Comparison of ENCODE assay signal across 8 cellular contexts in the genomic region with DNA sequence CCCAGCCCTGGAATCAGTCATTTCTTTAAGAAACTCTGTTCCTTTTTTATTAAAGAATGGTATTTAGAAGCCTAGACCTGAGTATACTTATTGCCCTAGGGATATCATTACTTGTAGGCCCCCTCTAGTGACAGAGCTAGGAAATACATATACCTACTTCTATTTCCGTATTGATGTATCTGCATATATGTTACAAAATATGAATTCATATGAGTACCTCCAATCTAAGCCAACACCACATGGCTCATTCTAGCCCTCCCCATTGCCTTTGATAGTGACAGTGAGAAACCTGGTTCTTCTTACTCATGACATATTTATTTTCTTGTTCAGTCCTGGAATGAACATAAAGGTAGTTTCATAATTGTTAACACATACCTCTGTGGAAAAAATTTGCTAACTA.
A peak's percentile ranks its signal among the peaks of the same experiment; 100 is the strongest.
DNase-seq lines count a peak whose midpoint lies in the region; ATAC-seq and TF ChIP-seq lines count a peak whose summit lies in the region.

No MANE protein-coding gene starts in this region.

- ATAC-seq in HG03280 (IDR thresholded peaks at IDR 0.05; ENCODE audit: unreplicated experiment) (peak; percentile 64), GM19463 (IDR thresholded peaks at IDR 0.05; ENCODE audit: unreplicated experiment) (no peak), aorta (ENCODE audit: low FRiP score) (no peak)

- H3K9me3 ChIP-seq in neural cell (ENCODE audit: low read length) = no peaks in the 10 kb centered on the region
- H3K9me3 ChIP-seq in aorta (ENCODE audit: control insufficient read depth, low read length) = no peaks in the 10 kb centered on the region

- H3K9me2 ChIP-seq in neural cell (ENCODE audit: insufficient read depth, low read length) = no peaks in the 10 kb centered on the region

- TF ChIP-seq RAD21 in neural cell (conservative IDR thresholded peaks at IDR 0.05) = no peak

- H3K4me3 ChIP-seq in choroid plexus epithelial cell (ENCODE audit: low read depth, low read length) (no peak overlapping the region), neural cell (ENCODE audit: low read length) (no peak overlapping the region), aorta (ENCODE audit: low read length in 2 of 2) (no peak overlapping the region)

- no peak overlapping the region for H2AFZ ChIP-seq in neural cell (ENCODE audit: low read depth, low read length)

- H3K36me3 ChIP-seq in neural cell (ENCODE audit: insufficient read depth, low read length) (no peaks in the 10 kb centered on the region), aorta (ENCODE audit: control insufficient read depth in 1 of 2, insufficient read depth in 2 of 2, low read length in 1 of 2) (no peaks in the 10 kb centered on the region)

- no peak overlapping the region for H3K27ac ChIP-seq in neural cell (ENCODE audit: low read length)
- H3K27ac ChIP-seq in aorta (ENCODE audit: low read depth in 1 of 2, low read length in 2 of 2) = no peak overlapping the region

- WGBS in aorta, 2 donors = 47 to 55% methylated on average over 1 of the region's 1 CpG

- no peaks in the 10 kb centered on the region for H3K27me3 ChIP-seq in neural cell (ENCODE audit: insufficient read depth, low read depth, low read length)
- H3K27me3 ChIP-seq in aorta (ENCODE audit: control insufficient read depth in 1 of 2, insufficient read depth in 2 of 2, low read length in 1 of 2) = peaks cover 0 to 1% of the 10 kb centered on the region in 2 donors

- TF ChIP-seq CTCF in choroid plexus epithelial cell (conservative IDR thresholded peaks at IDR 0.05; ENCODE audit: low read depth, low read length) = peak; percentile 65
- TF ChIP-seq CTCF in neural cell (IDR thresholded peaks at IDR 0.05; ENCODE audit: poor library complexity, severe bottlenecking) = peak; percentile 35

- no peaks in the 10 kb centered on the region for H4K20me1 ChIP-seq in neural cell (ENCODE audit: insufficient read depth)

- no peak for TF ChIP-seq EP300 in neural cell (conservative IDR thresholded peaks at IDR 0.05; ENCODE audit: poor library complexity, severe bottlenecking)

- no peaks in the 10 kb centered on the region for H3K79me2 ChIP-seq in neural cell (replicated peaks; ENCODE audit: insufficient read depth, low read length)

- peak; percentile 43 for DNase-seq in activated CD4-positive, alpha-beta T cell treated with anti-CD3 and anti-CD28 coated beads for 48 hours
- no peak for DNase-seq in activated CD4-positive, alpha-beta T cell treated with anti-CD3 and anti-CD28 coated beads, Interleukin-2, amount 50 U/mL, for 1 hour
- DNase-seq in OCI-M1 (lab: John Stamatoyannopoulos, UW) (peak; percentile 88), choroid plexus epithelial cell (ENCODE audit: low read depth) (peak; percentile 81), aorta (no peak)

- H3K9ac ChIP-seq in neural cell (ENCODE audit: low read length) = no peak overlapping the region

- H3K4me1 ChIP-seq in aorta (ENCODE audit: control insufficient read depth in 1 of 2, insufficient read depth in 2 of 2, low read length in 2 of 2) = no peaks in the 10 kb centered on the region

- no peak overlapping the region for H3K4me2 ChIP-seq in neural cell (ENCODE audit: low read length)

- H3F3A ChIP-seq in neural cell (ENCODE audit: insufficient read depth, low read length, poor library complexity, severe bottlenecking) = no peaks in the 10 kb centered on the region

- intact Hi-C loops in aorta (cut with DNase I) = loop anchor here (10.0 kb wide), 1 partner anchor 254 kb away; no protein-coding TSS in a partner anchor

TF ChIP-seq in neural cell, 6 proteins besides CTCF, POLR2A, EP300 and RAD21:
- TF ChIP-seq SMC3 (conservative IDR thresholded peaks at IDR 0.05; ENCODE audit: poor library complexity) (peak; percentile 29), MXI1 (conservative IDR thresholded peaks at IDR 0.05; ENCODE audit: poor library complexity, severe bottlenecking) (no peak), EZH2 (IDR thresholded peaks at IDR 0.05; ENCODE audit: borderline replicate concordance, insufficient read depth, low read length, poor library complexity, severe bottlenecking) (no peak)
- TF ChIP-seq, protein P1, sequence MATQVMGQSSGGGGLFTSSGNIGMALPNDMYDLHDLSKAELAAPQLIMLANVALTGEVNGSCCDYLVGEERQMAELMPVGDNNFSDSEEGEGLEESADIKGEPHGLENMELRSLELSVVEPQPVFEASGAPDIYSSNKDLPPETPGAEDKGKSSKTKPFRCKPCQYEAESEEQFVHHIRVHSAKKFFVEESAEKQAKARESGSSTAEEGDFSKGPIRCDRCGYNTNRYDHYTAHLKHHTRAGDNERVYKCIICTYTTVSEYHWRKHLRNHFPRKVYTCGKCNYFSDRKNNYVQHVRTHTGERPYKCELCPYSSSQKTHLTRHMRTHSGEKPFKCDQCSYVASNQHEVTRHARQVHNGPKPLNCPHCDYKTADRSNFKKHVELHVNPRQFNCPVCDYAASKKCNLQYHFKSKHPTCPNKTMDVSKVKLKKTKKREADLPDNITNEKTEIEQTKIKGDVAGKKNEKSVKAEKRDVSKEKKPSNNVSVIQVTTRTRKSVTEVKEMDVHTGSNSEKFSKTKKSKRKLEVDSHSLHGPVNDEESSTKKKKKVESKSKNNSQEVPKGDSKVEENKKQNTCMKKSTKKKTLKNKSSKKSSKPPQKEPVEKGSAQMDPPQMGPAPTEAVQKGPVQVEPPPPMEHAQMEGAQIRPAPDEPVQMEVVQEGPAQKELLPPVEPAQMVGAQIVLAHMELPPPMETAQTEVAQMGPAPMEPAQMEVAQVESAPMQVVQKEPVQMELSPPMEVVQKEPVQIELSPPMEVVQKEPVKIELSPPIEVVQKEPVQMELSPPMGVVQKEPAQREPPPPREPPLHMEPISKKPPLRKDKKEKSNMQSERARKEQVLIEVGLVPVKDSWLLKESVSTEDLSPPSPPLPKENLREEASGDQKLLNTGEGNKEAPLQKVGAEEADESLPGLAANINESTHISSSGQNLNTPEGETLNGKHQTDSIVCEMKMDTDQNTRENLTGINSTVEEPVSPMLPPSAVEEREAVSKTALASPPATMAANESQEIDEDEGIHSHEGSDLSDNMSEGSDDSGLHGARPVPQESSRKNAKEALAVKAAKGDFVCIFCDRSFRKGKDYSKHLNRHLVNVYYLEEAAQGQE (IDR thresholded peaks at IDR 0.05; ENCODE audit: borderline replicate concordance) = no peak

Comparison
In these comparisons a context has a peak if more than half of its experiments do, and no peak if none do; other contexts are left out.
1. DNase-seq: peak in activated CD4-positive, alpha-beta T cell treated with anti-CD3 and anti-CD28 coated beads for 48 hours (single experiment), OCI-M1 (single experiment) and choroid plexus epithelial cell (single experiment); none in activated CD4-positive, alpha-beta T cell treated with anti-CD3 and anti-CD28 coated beads, Interleukin-2, amount 50 U/mL, for 1 hour (single experiment) and aorta (0 of 2).